Comparison of ENCODE assay signal across 23 cellular contexts in the genomic region with DNA sequence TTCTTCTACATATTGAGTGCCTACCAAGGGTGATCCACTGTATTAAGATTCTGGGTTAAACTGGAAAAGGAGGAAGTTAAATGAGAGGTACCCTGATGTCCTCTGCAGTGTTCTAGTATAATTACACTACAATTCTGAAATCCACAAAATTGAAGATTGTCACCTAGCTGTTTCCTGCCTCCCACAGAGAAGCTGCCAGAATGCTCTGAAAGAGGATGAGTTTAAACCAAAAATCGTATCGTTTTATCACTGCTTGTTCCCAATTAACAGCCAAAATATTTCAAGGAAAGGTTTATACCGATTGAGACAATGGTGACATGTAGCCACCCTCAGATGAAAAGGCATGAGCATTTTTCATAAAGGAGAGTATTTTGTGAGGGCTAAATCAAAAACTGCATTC. TPM values are rescaled to one million over a fixed set of nuclear protein-coding genes. Genes with fewer than 3 reads are reported as not detected.
DNase-seq lines count a peak whose midpoint lies in the region; ATAC-seq, FAIRE-seq and TF ChIP-seq lines count a peak whose summit lies in the region.
"Had no signal": no experiment of that assay in that cellular context is flagged by ENCODE, and none has a peak within 500 bp of the region (broad histone marks: within the 10 kb centered on the region; RNA-seq: fewer than 3 reads in every experiment).

No MANE protein-coding gene starts in this region.

- no peaks in the 10 kb centered on the region for H3K9me3 Mint-ChIP-seq in GM23338
- H3K9me3 Mint-ChIP-seq: CD4-positive, alpha-beta T cell; CD8-positive, alpha-beta memory T cell; H9 had no signal

- POLR2A ChIA-PET in PC-9 (lab: Charles Lee; ENCODE audit: unreplicated experiment), result interaction anchor here (0.7 kb wide), 1 partner anchor 59 kb away, joined by 6 read pairs; no protein-coding TSS in a partner anchor

- no peak overlapping the region for H2AK5ac ChIP-seq in mesendoderm (ENCODE audit: low read length)

- H3K79me1 ChIP-seq in mesendoderm (ENCODE audit: low read length), result no peaks in the 10 kb centered on the region

- H3K56ac ChIP-seq in mesendoderm (ENCODE audit: low read length), result no peak overlapping the region

- H2AFZ ChIP-seq in GM23338 (no peak overlapping the region), PC-9 (no peak overlapping the region)
- H2AFZ ChIP-seq: GM23248 had no signal

- no peak overlapping the region for H2BK15ac ChIP-seq in mesendoderm (replicated peaks; ENCODE audit: low read depth)

- H3K9ac ChIP-seq in mesendoderm (ENCODE audit: low read length), result no peak overlapping the region
- H3K9ac ChIP-seq: BLaER1 treated with 17β-estradiol and CSF1 and Interleukin-3, amounts not matched to agents 10 nM and 100 nM; GM23248 had no signal

- H3K27me3 ChIP-seq in GM23338 (ENCODE audit: insufficient read depth), result no peaks in the 10 kb centered on the region
- H3K27me3 ChIP-seq in PC-9 (ENCODE audit: insufficient read depth, low read depth), result no peaks in the 10 kb centered on the region
- no peaks in the 10 kb centered on the region for H3K27me3 ChIP-seq in mesendoderm (ENCODE audit: insufficient read depth, low read length, poor library complexity)
- H3K27me3 ChIP-seq: BE2C; BLaER1 treated with 17β-estradiol and CSF1 and Interleukin-3, amounts not matched to agents 10 nM and 100 nM had no signal

- ATAC-seq in GM23338, result no peak
- ATAC-seq: A549 had no signal

- CTCF ChIA-PET in PC-9 (lab: Charles Lee), result no interaction called here

- no peaks in the 10 kb centered on the region for H4K20me1 ChIP-seq in GM23338 (replicated peaks; ENCODE audit: insufficient read depth)
- H4K20me1 ChIP-seq in PC-9 (ENCODE audit: insufficient read depth), result no peaks in the 10 kb centered on the region
- H4K20me1 ChIP-seq: BLaER1 treated with 17β-estradiol and CSF1 and Interleukin-3, amounts not matched to agents 10 nM and 100 nM had no signal

- H3K4me1 ChIP-seq in GM23338 (ENCODE audit: insufficient read depth) (peaks cover 6% of the 10 kb centered on the region), PC-9 (replicated peaks; ENCODE audit: insufficient read depth) (peaks cover 22% of the 10 kb centered on the region), mesendoderm (ENCODE audit: control insufficient read depth, low read depth, low read length) (peaks cover 10% of the 10 kb centered on the region)
- H3K4me1 ChIP-seq: A549, BE2C had no signal

- no peak overlapping the region for H4K8ac ChIP-seq in mesendoderm (ENCODE audit: low read depth, low read length)

- DNase-seq in GM23338 (ENCODE audit: low spot score), result no peak
- DNase-seq in PC-9, result no peak
- DNase-seq in cerebellar cortex (ENCODE audit: low spot score), result peak; percentile 50
- DNase-seq in mesendoderm, result no peak
- DNase-seq in NCI-H69 (lab: John Stamatoyannopoulos, UW), result no peak
- DNase-seq in GM19239 (ENCODE audit: insufficient read length, low spot score), result no peak
- DNase-seq in SHP77 treated with DMSO at 0.1 percent for 48 hours (lab: John Stamatoyannopoulos, UW), result no peak
- DNase-seq: 8988T; ACHN; AML-193; BE2C; Calu3; CD4-positive, alpha-beta T cell; CD8-positive, alpha-beta memory T cell; DMS79 treated with DMSO at 0.1 percent for 48 hours; H9; HFFc6 had no signal

- no peak overlapping the region for H3K4me3 ChIP-seq in GM23338
- no peak overlapping the region for H3K4me3 ChIP-seq in PC-9
- H3K4me3 ChIP-seq in mesendoderm (ENCODE audit: low read length), result no peak overlapping the region
- H3K4me3 ChIP-seq: A549; BLaER1 treated with 17β-estradiol and CSF1 and Interleukin-3, amounts not matched to agents 10 nM and 100 nM; GM23248 had no signal

- no peak for FAIRE-seq in GM19239 (lab: Jason Lieb, UNC)
- FAIRE-seq: A549, G401.6, GM12892 had no signal

- H3K9me3 ChIP-seq in PC-9 (ENCODE audit: insufficient read depth, low read depth), result no peaks in the 10 kb centered on the region
- H3K9me3 ChIP-seq: A549, BE2C had no signal

- no peak overlapping the region for H3K18ac ChIP-seq in mesendoderm (ENCODE audit: low read length)

- H3K36me3 Mint-ChIP-seq in GM23338 (ENCODE audit: low read depth), result peaks cover 2% of the 10 kb centered on the region; the same call in 1 of the 3 replicates
- H3K36me3 Mint-ChIP-seq: CD8-positive, alpha-beta memory T cell had no signal

- peak overlapping the region; percentile 50; the same call in 1 of the 2 replicates for H3K27ac ChIP-seq in GM23338 (ENCODE audit: low read depth)
- H3K27ac ChIP-seq in PC-9, result peak overlapping the region; percentile 60
- peak overlapping the region; percentile 44 for H3K27ac ChIP-seq in mesendoderm (ENCODE audit: low read depth, low read length)
- H3K27ac ChIP-seq: A549; BLaER1 treated with 17β-estradiol and CSF1 and Interleukin-3, amounts not matched to agents 10 nM and 100 nM; GM23248 had no signal

- H4K5ac ChIP-seq in mesendoderm (ENCODE audit: low read length), result no peak overlapping the region

- H3K4me3 Mint-ChIP-seq in GM23338, result no peak overlapping the region
- H3K4me3 Mint-ChIP-seq: CD14-positive monocyte; CD4-positive, alpha-beta T cell; CD8-positive, alpha-beta memory T cell; H9; HFFc6 had no signal

- BruUV-seq in PC-9 (replicated peaks; lab: Mats Ljungman, UMichigan), result no TSS peak

- peaks cover 18% of the 10 kb centered on the region for H3K4me1 Mint-ChIP-seq in GM23338
- H3K4me1 Mint-ChIP-seq: CD14-positive monocyte had no signal

- no peak overlapping the region for H3K4me2 ChIP-seq in GM23338
- peak overlapping the region; percentile 56 for H3K4me2 ChIP-seq in PC-9
- H3K4me2 ChIP-seq in mesendoderm (ENCODE audit: low read length), result no peak overlapping the region
- H3K4me2 ChIP-seq: A549; BLaER1 treated with 17β-estradiol and CSF1 and Interleukin-3, amounts not matched to agents 10 nM and 100 nM had no signal

- peaks cover 5% of the 10 kb centered on the region for H3K27me3 Mint-ChIP-seq in GM23338 (ENCODE audit: insufficient read depth, low read depth, poor library complexity)
- H3K27me3 Mint-ChIP-seq: CD4-positive, alpha-beta T cell; CD8-positive, alpha-beta memory T cell had no signal

- no peak overlapping the region for H3K23ac ChIP-seq in mesendoderm (ENCODE audit: low read length)

- no peaks in the 10 kb centered on the region for H3F3A ChIP-seq in GM23338 (replicated peaks; ENCODE audit: low read depth)
- peaks cover 26% of the 10 kb centered on the region for H3F3A ChIP-seq in PC-9 (ENCODE audit: insufficient read depth, low read depth)

- H3K9me2 ChIP-seq in GM23338 (ENCODE audit: insufficient read depth), result peaks cover 4% of the 10 kb centered on the region; the same call in 1 of the 2 replicates
- H3K9me2 ChIP-seq in PC-9 (ENCODE audit: insufficient read depth), result no peaks in the 10 kb centered on the region

- H3K36me3 ChIP-seq in GM23338 (ENCODE audit: insufficient read depth) (no peaks in the 10 kb centered on the region), PC-9 (ENCODE audit: low read depth) (no peaks in the 10 kb centered on the region), mesendoderm (ENCODE audit: control insufficient read depth, insufficient read depth, low read length) (no peaks in the 10 kb centered on the region)
- H3K36me3 ChIP-seq: BE2C had no signal

- no peaks in the 10 kb centered on the region for H3K79me2 ChIP-seq in GM23338 (replicated peaks; ENCODE audit: insufficient read depth)
- H3K79me2 ChIP-seq in PC-9 (ENCODE audit: low read depth), result peaks cover 12% of the 10 kb centered on the region
- no peaks in the 10 kb centered on the region for H3K79me2 ChIP-seq in mesendoderm (ENCODE audit: control insufficient read depth, insufficient read depth, low read length)

- WGBS in mesendoderm (ENCODE audit: extremely low coverage, insufficient coverage, low lambda C conversion rate), result no CpG with 5 or more reads among the region's 3 CpGs

- H2BK120ac ChIP-seq in mesendoderm (ENCODE audit: low read depth, low read length), result no peak overlapping the region

- intact Hi-C loops in PC-9 (cut with micrococcal nuclease; ENCODE audit: unreplicated experiment), result no loop called here

- H3K27ac Mint-ChIP-seq in GM23338, result no peak overlapping the region
- H3K27ac Mint-ChIP-seq: CD4-positive, alpha-beta T cell; CD8-positive, alpha-beta memory T cell; HFFc6 had no signal

- TF ChIP-seq CTCF in GM23338 (conservative IDR thresholded peaks at IDR 0.05; ENCODE audit: low read depth in 2 of 2) (no peak), PC-9 (conservative IDR thresholded peaks at IDR 0.05) (no peak)

- H2BK5ac ChIP-seq in mesendoderm (ENCODE audit: low read length), result no peak overlapping the region

- H3K4ac ChIP-seq in mesendoderm (ENCODE audit: low read depth, low read length), result no peak overlapping the region

TF ChIP-seq in GM23338, 12 proteins besides CTCF, POLR2A, EP300 and RAD21:
- TF ChIP-seq POLR2AphosphoS5 (IDR thresholded peaks at IDR 0.05; ENCODE audit: low read depth), result no peak
- no peak for TF ChIP-seq ZNF114 (CRISPR knock-in tag; IDR thresholded peaks at IDR 0.05)
- TF ChIP-seq NANOG (IDR thresholded peaks at IDR 0.05; ENCODE audit: borderline replicate concordance), result no peak
- TF ChIP-seq CREB1 (CRISPR knock-in tag; IDR thresholded peaks at IDR 0.05; ENCODE audit: low read depth), result no peak
- no peak for TF ChIP-seq ZNF331 (CRISPR knock-in tag; IDR thresholded peaks at IDR 0.05; ENCODE audit: low read depth)
- no peak for TF ChIP-seq STAT1 (IDR thresholded peaks at IDR 0.05; ENCODE audit: unreplicated experiment)
- TF ChIP-seq JUNB (IDR thresholded peaks at IDR 0.05; ENCODE audit: unreplicated experiment), result no peak
- no peak for TF ChIP-seq EZH2phosphoT487 (IDR thresholded peaks at IDR 0.05; ENCODE audit: unreplicated experiment)

RNA-seq across cellular contexts. Expression of a gene that starts 28.0 kb away (rescaled TPM):
- 15.8 and 20.0 TPM in 2 replicates for total RNA-seq in GM23338 (2014; rRNA removed; shearing (Covaris generic))
- 18.4 and 18.5 TPM in 2 replicates for polyA plus RNA-seq in GM23338 (2016; fragmentation: Nextera tagmentation; extraction: Ambion mirVana)
- total RNA-seq in PC-9 (2021), result 19.7 and 22.5 TPM in 2 replicates
- 19.2 TPM for polyA plus RNA-seq in mesendoderm (2013, experiment 1 of 2)
- polyA plus RNA-seq in mesendoderm (2013, experiment 2 of 2), result 20.3 TPM
